ENCODE assay signal across 21 cellular contexts in the genomic region with DNA sequence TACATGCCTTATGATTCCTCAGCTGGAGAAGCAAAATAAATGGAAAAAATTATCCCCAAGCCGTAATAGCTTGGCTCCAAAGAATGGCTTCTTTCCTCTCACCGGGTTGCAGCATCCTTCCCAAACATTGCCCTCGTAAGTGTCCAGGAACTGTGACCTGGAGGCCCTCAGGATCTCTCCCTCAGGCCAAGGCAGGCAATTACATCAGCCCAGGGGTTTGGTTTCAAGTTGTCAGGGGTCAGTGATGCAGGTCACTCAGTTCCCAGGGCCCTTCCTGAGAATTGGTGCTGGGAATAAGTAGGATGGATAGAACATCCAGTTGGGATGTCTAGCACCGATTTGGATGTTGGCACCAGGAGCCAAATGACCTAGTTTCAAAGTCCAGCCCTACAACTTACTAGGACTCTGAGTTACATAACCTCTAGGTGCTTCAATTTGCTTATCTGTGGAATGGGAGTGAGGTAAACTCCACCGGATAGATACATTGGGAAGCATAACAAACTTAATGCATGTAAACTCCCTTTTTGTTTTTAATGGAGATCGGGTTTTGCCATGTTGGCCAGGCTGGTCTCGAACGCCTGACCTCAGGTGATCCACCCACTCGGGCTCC.
DNase-seq lines count a peak whose midpoint lies in the region; ATAC-seq, FAIRE-seq and TF ChIP-seq lines count a peak whose summit lies in the region.
"Had no signal": no experiment of that assay in that cellular context is flagged by ENCODE, and none has a peak within 500 bp of the region (broad histone marks: within the 10 kb centered on the region; RNA-seq: fewer than 3 reads in every experiment).

No MANE protein-coding gene starts in this region.

- peak overlapping the region; percentile 94 for H3K27ac Mint-ChIP-seq in nephron progenitor cell

- TF ChIP-seq POLR2A in GM12892 (IDR thresholded peaks at IDR 0.05; ENCODE audit: low read depth, low read length) = no peak

- TF ChIP-seq CTCF in AG09319 (IDR thresholded peaks at IDR 0.05; ENCODE audit: low read depth, low read length) = no peak
- peak; percentile 33 for TF ChIP-seq CTCF in nephron progenitor cell (IDR thresholded peaks at IDR 0.05)

- DNase-seq in AG09319 (ENCODE audit: extremely low read depth, low read depth) (peak; percentile 10), NCI-H69 (lab: John Stamatoyannopoulos, UW) (peak; percentile 12), left kidney (ENCODE audit: low read depth, low spot score) (peak; percentile 66), nephron progenitor cell (peak; percentile 73), GM12892 (ENCODE audit: insufficient read length) (no peak), inferior parietal cortex (ENCODE audit: extremely low spot score) (no peak)
- DNase-seq: 8988T, ACHN, Calu3, KBM-7, MG63, NCI-H1105 treated with DMSO at 0.1 percent for 48 hours, NCI-H146, NCI-H2029 treated with DMSO at 0.1 percent for 48 hours, NCI-H446 treated with DMSO at 0.1 percent for 48 hours, NCI-H526, PC-9, Right ventricle myocardium superior had no signal

- peaks cover 6% of the 10 kb centered on the region for H3K27me3 Mint-ChIP-seq in nephron progenitor cell (ENCODE audit: low read depth, poor library complexity)

- H3K4me3 Mint-ChIP-seq in nephron progenitor cell = peak overlapping the region; percentile 57

- H3K36me3 Mint-ChIP-seq in nephron progenitor cell (ENCODE audit: low read depth) = peaks cover 5% of the 10 kb centered on the region

- H3K4me1 Mint-ChIP-seq in nephron progenitor cell = peaks cover 69% of the 10 kb centered on the region

- peaks cover 16% of the 10 kb centered on the region for H3K9me3 Mint-ChIP-seq in nephron progenitor cell

- FAIRE-seq in GM12892 (lab: Jason Lieb, UNC) = no peak

- ATAC-seq in HG02588 (IDR thresholded peaks at IDR 0.05; ENCODE audit: unreplicated experiment) (no peak), GM19463 (IDR thresholded peaks at IDR 0.05; ENCODE audit: unreplicated experiment) (no peak)
- ATAC-seq: HCT116 had no signal

Comparison
In these comparisons a context has a peak if more than half of its experiments do, and no peak if none do; other contexts are left out.
1. DNase-seq: peak in AG09319 (single experiment), NCI-H69 (single experiment), left kidney (single experiment) and nephron progenitor cell (single experiment); none in GM12892 (single experiment) and inferior parietal cortex (single experiment).